In the genomic region with DNA sequence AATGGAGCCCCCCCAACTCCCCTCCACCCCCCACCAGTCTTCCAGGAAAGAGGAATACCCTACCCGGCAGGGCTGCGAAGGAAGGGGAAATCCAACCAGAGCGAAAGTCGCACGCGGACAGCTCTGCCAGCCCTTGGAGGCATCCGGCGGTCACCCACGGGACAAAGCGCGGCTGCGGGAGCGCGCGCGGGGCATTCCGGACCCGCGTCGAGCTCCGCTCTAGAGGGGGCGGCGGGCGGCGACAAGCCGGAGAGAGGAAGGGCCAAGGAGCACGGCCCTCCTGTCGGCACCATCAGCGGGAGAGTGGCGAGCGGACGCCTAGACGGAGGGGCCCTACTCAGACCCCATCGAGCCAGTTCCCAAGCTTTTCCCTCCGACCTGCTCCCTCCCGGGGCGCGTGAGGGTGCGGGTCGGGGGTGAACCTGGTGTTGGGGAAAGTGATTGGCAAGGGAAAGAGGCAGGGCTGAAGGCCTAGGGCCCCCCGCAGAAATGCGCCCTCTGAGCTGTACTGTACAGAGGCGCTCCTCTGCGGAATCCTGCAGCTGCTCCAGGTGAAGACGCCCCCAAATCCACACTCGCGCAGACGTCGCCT, we compare ENCODE assay signal across 1 cellular context.
TF ChIP-seq lines count a peak whose summit lies in the region.

No MANE protein-coding gene starts in this region.

TF ChIP-seq in GM12878, 131 proteins besides CTCF, POLR2A, EP300 and RAD21 (continued from another document and continues in another):
- TF ChIP-seq IRF5 (IDR thresholded peaks at IDR 0.05; ENCODE audit: borderline replicate concordance) (no peak), SUPT20H (IDR thresholded peaks at IDR 0.05; ENCODE audit: borderline replicate concordance, control insufficient read depth, low read depth, low read length) (no peak), MTA2 (IDR thresholded peaks at IDR 0.05; ENCODE audit: low read depth) (peak; percentile 34; the same call in 1 of the 2 replicates), KDM1A (IDR thresholded peaks at IDR 0.05; ENCODE audit: borderline replicate concordance) (no peak), JUND (IDR thresholded peaks at IDR 0.05; ENCODE audit: low read depth, low read length) (no peak), HDAC2 (IDR thresholded peaks at IDR 0.05) (no peak), ZNF217 (IDR thresholded peaks at IDR 0.05) (no peak), NFYA (IDR thresholded peaks at IDR 0.05; ENCODE audit: borderline replicate concordance, low read depth, low read length) (no peak), SREBF2 (IDR thresholded peaks at IDR 0.05; ENCODE audit: low read length) (no peak), ZBTB40 (IDR thresholded peaks at IDR 0.05; ENCODE audit: borderline replicate concordance) (no peak), FOXM1 (IDR thresholded peaks at IDR 0.05; ENCODE audit: low read depth, low read length) (no peak), TCF12 (IDR thresholded peaks at IDR 0.05; ENCODE audit: low read depth, low read length) (0 out of 2 replicates have a peak, but pooled peaks have one; percentile 5), WRNIP1 (IDR thresholded peaks at IDR 0.05; ENCODE audit: borderline replicate concordance, low read depth, low read length) (no peak), NR2C2 (IDR thresholded peaks at IDR 0.05; ENCODE audit: borderline replicate concordance, control insufficient read depth, insufficient read length, low read depth) (no peak), NFIC (IDR thresholded peaks at IDR 0.05; ENCODE audit: low read depth, low read length) (0 out of 2 replicates have a peak, but pooled peaks have one; percentile 3), MXI1 (IDR thresholded peaks at IDR 0.05; ENCODE audit: low read depth, low read length) (no peak), ASH2L (IDR thresholded peaks at IDR 0.05; ENCODE audit: borderline replicate concordance, low read depth) (no peak), ZBED1 (IDR thresholded peaks at IDR 0.05; ENCODE audit: borderline replicate concordance) (no peak), ZNF24 (IDR thresholded peaks at IDR 0.05) (no peak), SMARCA5 (IDR thresholded peaks at IDR 0.05) (peak; percentile 76), PRDM15 (CRISPR knock-in tag; IDR thresholded peaks at IDR 0.05) (no peak), SREBF1 (IDR thresholded peaks at IDR 0.05; ENCODE audit: low read length) (no peak), RUNX3 (IDR thresholded peaks at IDR 0.05; ENCODE audit: low read length) (0 out of 2 replicates have a peak, but pooled peaks have one; percentile 7), BHLHE40 (IDR thresholded peaks at IDR 0.05; ENCODE audit: borderline replicate concordance in 1 of 2, low read depth in 2 of 2, low read length in 1 of 2) (peak; percentile 27 to 74; a peak in 3 of 4 replicates), JUNB (IDR thresholded peaks at IDR 0.05) (no peak), SIX5 (IDR thresholded peaks at IDR 0.05; ENCODE audit: low read depth, low read length, severe bottlenecking) (no peak), HDAC6 (IDR thresholded peaks at IDR 0.05; ENCODE audit: unreplicated experiment) (no peak), RB1 (IDR thresholded peaks at IDR 0.05; ENCODE audit: borderline replicate concordance) (peak; percentile 18; the same call in 1 of the 2 replicates), ZNF592 (IDR thresholded peaks at IDR 0.05) (no peak), STAT3 (IDR thresholded peaks at IDR 0.05; ENCODE audit: low read depth, low read length) (no peak), RBBP5 (conservative IDR thresholded peaks at IDR 0.05) (no peak)
- TF ChIP-seq, protein P1, sequence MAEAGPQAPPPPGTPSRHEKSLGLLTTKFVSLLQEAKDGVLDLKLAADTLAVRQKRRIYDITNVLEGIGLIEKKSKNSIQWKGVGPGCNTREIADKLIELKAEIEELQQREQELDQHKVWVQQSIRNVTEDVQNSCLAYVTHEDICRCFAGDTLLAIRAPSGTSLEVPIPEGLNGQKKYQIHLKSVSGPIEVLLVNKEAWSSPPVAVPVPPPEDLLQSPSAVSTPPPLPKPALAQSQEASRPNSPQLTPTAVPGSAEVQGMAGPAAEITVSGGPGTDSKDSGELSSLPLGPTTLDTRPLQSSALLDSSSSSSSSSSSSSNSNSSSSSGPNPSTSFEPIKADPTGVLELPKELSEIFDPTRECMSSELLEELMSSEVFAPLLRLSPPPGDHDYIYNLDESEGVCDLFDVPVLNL (IDR thresholded peaks at IDR 0.05; ENCODE audit: low read depth, low read length), result no peak
- TF ChIP-seq, protein P2, sequence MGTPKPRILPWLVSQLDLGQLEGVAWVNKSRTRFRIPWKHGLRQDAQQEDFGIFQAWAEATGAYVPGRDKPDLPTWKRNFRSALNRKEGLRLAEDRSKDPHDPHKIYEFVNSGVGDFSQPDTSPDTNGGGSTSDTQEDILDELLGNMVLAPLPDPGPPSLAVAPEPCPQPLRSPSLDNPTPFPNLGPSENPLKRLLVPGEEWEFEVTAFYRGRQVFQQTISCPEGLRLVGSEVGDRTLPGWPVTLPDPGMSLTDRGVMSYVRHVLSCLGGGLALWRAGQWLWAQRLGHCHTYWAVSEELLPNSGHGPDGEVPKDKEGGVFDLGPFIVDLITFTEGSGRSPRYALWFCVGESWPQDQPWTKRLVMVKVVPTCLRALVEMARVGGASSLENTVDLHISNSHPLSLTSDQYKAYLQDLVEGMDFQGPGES (IDR thresholded peaks at IDR 0.05), result no peak
- TF ChIP-seq, protein P3, sequence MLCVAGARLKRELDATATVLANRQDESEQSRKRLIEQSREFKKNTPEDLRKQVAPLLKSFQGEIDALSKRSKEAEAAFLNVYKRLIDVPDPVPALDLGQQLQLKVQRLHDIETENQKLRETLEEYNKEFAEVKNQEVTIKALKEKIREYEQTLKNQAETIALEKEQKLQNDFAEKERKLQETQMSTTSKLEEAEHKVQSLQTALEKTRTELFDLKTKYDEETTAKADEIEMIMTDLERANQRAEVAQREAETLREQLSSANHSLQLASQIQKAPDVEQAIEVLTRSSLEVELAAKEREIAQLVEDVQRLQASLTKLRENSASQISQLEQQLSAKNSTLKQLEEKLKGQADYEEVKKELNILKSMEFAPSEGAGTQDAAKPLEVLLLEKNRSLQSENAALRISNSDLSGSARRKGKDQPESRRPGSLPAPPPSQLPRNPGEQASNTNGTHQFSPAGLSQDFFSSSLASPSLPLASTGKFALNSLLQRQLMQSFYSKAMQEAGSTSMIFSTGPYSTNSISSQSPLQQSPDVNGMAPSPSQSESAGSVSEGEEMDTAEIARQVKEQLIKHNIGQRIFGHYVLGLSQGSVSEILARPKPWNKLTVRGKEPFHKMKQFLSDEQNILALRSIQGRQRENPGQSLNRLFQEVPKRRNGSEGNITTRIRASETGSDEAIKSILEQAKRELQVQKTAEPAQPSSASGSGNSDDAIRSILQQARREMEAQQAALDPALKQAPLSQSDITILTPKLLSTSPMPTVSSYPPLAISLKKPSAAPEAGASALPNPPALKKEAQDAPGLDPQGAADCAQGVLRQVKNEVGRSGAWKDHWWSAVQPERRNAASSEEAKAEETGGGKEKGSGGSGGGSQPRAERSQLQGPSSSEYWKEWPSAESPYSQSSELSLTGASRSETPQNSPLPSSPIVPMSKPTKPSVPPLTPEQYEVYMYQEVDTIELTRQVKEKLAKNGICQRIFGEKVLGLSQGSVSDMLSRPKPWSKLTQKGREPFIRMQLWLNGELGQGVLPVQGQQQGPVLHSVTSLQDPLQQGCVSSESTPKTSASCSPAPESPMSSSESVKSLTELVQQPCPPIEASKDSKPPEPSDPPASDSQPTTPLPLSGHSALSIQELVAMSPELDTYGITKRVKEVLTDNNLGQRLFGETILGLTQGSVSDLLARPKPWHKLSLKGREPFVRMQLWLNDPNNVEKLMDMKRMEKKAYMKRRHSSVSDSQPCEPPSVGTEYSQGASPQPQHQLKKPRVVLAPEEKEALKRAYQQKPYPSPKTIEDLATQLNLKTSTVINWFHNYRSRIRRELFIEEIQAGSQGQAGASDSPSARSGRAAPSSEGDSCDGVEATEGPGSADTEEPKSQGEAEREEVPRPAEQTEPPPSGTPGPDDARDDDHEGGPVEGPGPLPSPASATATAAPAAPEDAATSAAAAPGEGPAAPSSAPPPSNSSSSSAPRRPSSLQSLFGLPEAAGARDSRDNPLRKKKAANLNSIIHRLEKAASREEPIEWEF (IDR thresholded peaks at IDR 0.05; ENCODE audit: insufficient replicate concordance, low read depth, low read length), result no peak
